In the genomic region with DNA sequence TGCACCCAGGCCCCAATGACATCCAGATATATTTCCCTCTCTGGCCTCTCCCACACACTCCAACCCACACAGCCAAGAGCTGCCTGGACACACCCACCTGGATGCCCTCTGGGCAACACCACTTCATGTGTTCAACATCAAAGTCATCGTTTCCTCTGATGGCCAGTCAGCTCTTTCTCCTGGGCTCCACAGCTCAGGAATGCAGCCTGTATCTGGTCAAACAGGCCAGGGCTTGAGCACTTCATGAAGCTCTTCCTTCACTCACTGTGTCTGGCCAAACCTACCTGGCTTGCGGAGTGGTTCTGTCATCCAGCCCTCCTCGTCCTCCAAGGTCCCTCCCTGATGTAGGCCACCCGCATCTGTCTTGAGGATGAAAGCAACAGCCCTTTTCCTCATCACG, we compare ENCODE assay signal across 25 cellular contexts. TPM values are rescaled to one million over a fixed set of nuclear protein-coding genes. Genes with fewer than 3 reads are reported as not detected.
DNase-seq lines count a peak whose midpoint lies in the region; ATAC-seq and TF ChIP-seq lines count a peak whose summit lies in the region.
"Had no signal": no experiment of that assay in that cellular context is flagged by ENCODE, and none has a peak within 500 bp of the region (broad histone marks: within the 10 kb centered on the region; RNA-seq: fewer than 3 reads in every experiment).

No MANE protein-coding gene starts in this region.

- H3K4me1 ChIP-seq in esophagus muscularis mucosa: no peaks in the 10 kb centered on the region
- no peaks in the 10 kb centered on the region for H3K4me1 ChIP-seq in ovary (ENCODE audit: insufficient read depth)
- H3K4me1 ChIP-seq: SJSA1 had no signal

- H3K9me3 ChIP-seq in esophagus muscularis mucosa (no peaks in the 10 kb centered on the region), ovary (no peaks in the 10 kb centered on the region)
- H3K9me3 ChIP-seq: SJSA1 had no signal

- no peak overlapping the region for H3K27ac ChIP-seq in esophagus muscularis mucosa (replicated peaks in 1 of 4)
- H3K27ac ChIP-seq in ovary: no peak overlapping the region
- H3K27ac ChIP-seq: KMS-11, SJSA1 had no signal

- intact Hi-C loops in activated CD8-positive, alpha-beta T cell treated with anti-CD3 and anti-CD28 coated beads for 36 hours (cut with micrococcal nuclease): no loop called here
- intact Hi-C loops in esophagus muscularis mucosa (cut with DNase I) (no loop called here), ovary (cut with DNase I) (no loop called here)

- CTCF ChIA-PET in activated CD8-positive, alpha-beta T cell treated with anti-CD3 and anti-CD28 coated beads, Interleukin-2, amount 10 ng/mL, durations not matched to agents 7 days and 5 days (lab: Charles Lee): no interaction called here
- CTCF ChIA-PET in activated CD8-positive, alpha-beta T cell treated with anti-CD3 and anti-CD28 coated beads for 36 hours (lab: Charles Lee): no interaction called here

- H3K4me3 ChIP-seq in esophagus muscularis mucosa (no peak overlapping the region), ovary (no peak overlapping the region)
- H3K4me3 ChIP-seq: SJSA1 had no signal

- TF ChIP-seq POLR2A in esophagus muscularis mucosa (IDR thresholded peaks at IDR 0.05; ENCODE audit: low read depth): no peak
- no peak for TF ChIP-seq POLR2A in ovary (IDR thresholded peaks at IDR 0.05)

- H3K4me3 Mint-ChIP-seq in activated CD8-positive, alpha-beta T cell treated with anti-CD3 and anti-CD28 coated beads, Interleukin-2, amount 10 ng/mL, durations not matched to agents 7 days and 5 days: no peak overlapping the region
- no peak overlapping the region for H3K4me3 Mint-ChIP-seq in activated CD8-positive, alpha-beta T cell treated with anti-CD3 and anti-CD28 coated beads for 36 hours
- peak overlapping the region; percentile 69 for H3K4me3 Mint-ChIP-seq in type B pancreatic cell
- H3K4me3 Mint-ChIP-seq: HFFc6 had no signal

- WGBS in esophagus muscularis mucosa: 80% methylated on average over 5 of the region's 5 CpGs
- WGBS in ovary, 3 donors: 76 to 86% (median 84%) methylated on average over 5 of the region's 5 CpGs

- H3K4me1 Mint-ChIP-seq in activated CD8-positive, alpha-beta T cell treated with anti-CD3 and anti-CD28 coated beads, Interleukin-2, amount 10 ng/mL, durations not matched to agents 7 days and 5 days (ENCODE audit: low read depth): peaks cover 7% of the 10 kb centered on the region
- peaks cover 6% of the 10 kb centered on the region for H3K4me1 Mint-ChIP-seq in activated CD8-positive, alpha-beta T cell treated with anti-CD3 and anti-CD28 coated beads for 36 hours (ENCODE audit: low read depth)
- no peaks in the 10 kb centered on the region for H3K4me1 Mint-ChIP-seq in type B pancreatic cell (ENCODE audit: unreplicated experiment)

- no peak overlapping the region for H3K27ac Mint-ChIP-seq in activated CD8-positive, alpha-beta T cell treated with anti-CD3 and anti-CD28 coated beads, Interleukin-2, amount 10 ng/mL, durations not matched to agents 7 days and 5 days
- no peak overlapping the region for H3K27ac Mint-ChIP-seq in activated CD8-positive, alpha-beta T cell treated with anti-CD3 and anti-CD28 coated beads for 36 hours
- peak overlapping the region; percentile 83 for H3K27ac Mint-ChIP-seq in type B pancreatic cell
- H3K27ac Mint-ChIP-seq: HFFc6 had no signal

- H3K9me3 Mint-ChIP-seq in activated CD8-positive, alpha-beta T cell treated with anti-CD3 and anti-CD28 coated beads, Interleukin-2, amount 10 ng/mL, durations not matched to agents 7 days and 5 days (ENCODE audit: insufficient read depth): no peaks in the 10 kb centered on the region
- H3K9me3 Mint-ChIP-seq in activated CD8-positive, alpha-beta T cell treated with anti-CD3 and anti-CD28 coated beads for 36 hours: no peaks in the 10 kb centered on the region
- peaks cover 6% of the 10 kb centered on the region for H3K9me3 Mint-ChIP-seq in type B pancreatic cell
- H3K9me3 Mint-ChIP-seq: HFFc6 had no signal

- no peaks in the 10 kb centered on the region for H3K36me3 Mint-ChIP-seq in activated CD8-positive, alpha-beta T cell treated with anti-CD3 and anti-CD28 coated beads, Interleukin-2, amount 10 ng/mL, durations not matched to agents 7 days and 5 days (ENCODE audit: low read depth)
- H3K36me3 Mint-ChIP-seq in activated CD8-positive, alpha-beta T cell treated with anti-CD3 and anti-CD28 coated beads for 36 hours (ENCODE audit: low read depth): no peaks in the 10 kb centered on the region
- H3K36me3 Mint-ChIP-seq in type B pancreatic cell: peaks cover 3% of the 10 kb centered on the region
- H3K36me3 Mint-ChIP-seq: CD14-positive monocyte had no signal

- TF ChIP-seq EP300 in esophagus muscularis mucosa (IDR thresholded peaks at IDR 0.05): no peak
- no peak for TF ChIP-seq EP300 in ovary (IDR thresholded peaks at IDR 0.05)

- H3K27me3 Mint-ChIP-seq in activated CD8-positive, alpha-beta T cell treated with anti-CD3 and anti-CD28 coated beads, Interleukin-2, amount 10 ng/mL, durations not matched to agents 7 days and 5 days (ENCODE audit: low read depth): peaks cover 7% of the 10 kb centered on the region
- H3K27me3 Mint-ChIP-seq in activated CD8-positive, alpha-beta T cell treated with anti-CD3 and anti-CD28 coated beads for 36 hours: peaks cover 20% of the 10 kb centered on the region
- H3K27me3 Mint-ChIP-seq in type B pancreatic cell: peaks cover 17% of the 10 kb centered on the region

- TF ChIP-seq CTCF in activated CD8-positive, alpha-beta T cell treated with anti-CD3 and anti-CD28 coated beads for 36 hours (IDR thresholded peaks at IDR 0.05): no peak
- no peak for TF ChIP-seq CTCF in esophagus muscularis mucosa (IDR thresholded peaks at IDR 0.05)
- TF ChIP-seq CTCF in type B pancreatic cell (conservative IDR thresholded peaks at IDR 0.05): no peak
- no peak for TF ChIP-seq CTCF in ovary (IDR thresholded peaks at IDR 0.05)

- H3K36me3 ChIP-seq in esophagus muscularis mucosa: no peaks in the 10 kb centered on the region
- no peaks in the 10 kb centered on the region for H3K36me3 ChIP-seq in ovary
- H3K36me3 ChIP-seq: SJSA1 had no signal

- DNase-seq in activated CD8-positive, alpha-beta T cell treated with anti-CD3 and anti-CD28 coated beads, Interleukin-2, amount 10 ng/mL, durations not matched to agents 7 days and 5 days: peak; percentile 15
- DNase-seq in activated CD8-positive, alpha-beta T cell treated with anti-CD3 and anti-CD28 coated beads for 36 hours: no peak
- peak; percentile 7 for DNase-seq in SW480 (ENCODE audit: low spot score)
- DNase-seq in esophagus muscularis mucosa (ENCODE audit: extremely low spot score): peak; percentile 74
- peak; percentile 51 for DNase-seq in type B pancreatic cell (ENCODE audit: extremely low spot score, unreplicated experiment)
- DNase-seq in NCI-H510A treated with DMSO at 0.1 percent for 48 hours (lab: John Stamatoyannopoulos, UW): no peak
- no peak for DNase-seq in ovary
- DNase-seq: 8988T; AML-193; DMS53; GF-D8; HFFc6; IMR-90; NCI-H1092 treated with DMSO at 0.1 percent for 48 hours; NCI-H1436 treated with DMSO at 0.1 percent for 48 hours; NCI-H2029; NCI-H2227 treated with DMSO at 0.1 percent for 48 hours; NCI-H510A; NCI-H748 treated with DMSO at 0.1 percent for 48 hours; NK-92 treated with Interleukin-12 subunit alpha and Interleukin-12 subunit beta, amount 100 ng/mL, for 24 hours had no signal

- H3K27me3 ChIP-seq in esophagus muscularis mucosa: peaks cover 0 to 35% (median 0%) of the 10 kb centered on the region in 4 donors
- no peaks in the 10 kb centered on the region for H3K27me3 ChIP-seq in ovary

- no peak for ATAC-seq in activated CD8-positive, alpha-beta T cell treated with anti-CD3 and anti-CD28 coated beads, Interleukin-2, amount 10 ng/mL, durations not matched to agents 7 days and 5 days
- no peak for ATAC-seq in activated CD8-positive, alpha-beta T cell treated with anti-CD3 and anti-CD28 coated beads for 36 hours
- ATAC-seq in HG02938 (IDR thresholded peaks at IDR 0.05; ENCODE audit: unreplicated experiment): no peak
- ATAC-seq: Panc1 had no signal

- POLR2A ChIA-PET in activated CD8-positive, alpha-beta T cell treated with anti-CD3 and anti-CD28 coated beads, Interleukin-2, amount 10 ng/mL, durations not matched to agents 7 days and 5 days (lab: Charles Lee): interaction anchor here (0.7 kb wide), 1 partner anchor 14 kb away, joined by 3 read pairs; no protein-coding TSS in a partner anchor
- POLR2A ChIA-PET in activated CD8-positive, alpha-beta T cell treated with anti-CD3 and anti-CD28 coated beads for 36 hours (lab: Charles Lee): no interaction called here

RNA-seq across cellular contexts. Expression of a gene that starts 35.8 kb away (rescaled TPM):
- total RNA-seq in activated CD8-positive, alpha-beta T cell treated with anti-CD3 and anti-CD28 coated beads, Interleukin-2, amount 10 ng/mL, durations not matched to agents 7 days and 5 days: not detected
- not detected for total RNA-seq in activated CD8-positive, alpha-beta T cell treated with anti-CD3 and anti-CD28 coated beads for 36 hours
- total RNA-seq in esophagus muscularis mucosa (not detected), type B pancreatic cell (ENCODE audit: low replicate concordance) (3.0 and 7.3 TPM in 2 replicates), ovary (under 1 TPM in 5 of 7 donors, not detected in 2; under 0.01 to 0.33 (median 0.07) TPM)
- under 1 TPM; 0.05 to 0.13 TPM for polyA plus RNA-seq in ovary
- total RNA-seq: IMR-90 had no signal
- polyA plus RNA-seq: CD14-positive monocyte, IMR-90 had no signal

Comparison
In these comparisons a context has a peak if more than half of its experiments do, and no peak if none do; other contexts are left out.
1. DNase-seq: peak in activated CD8-positive, alpha-beta T cell treated with anti-CD3 and anti-CD28 coated beads, Interleukin-2, amount 10 ng/mL, durations not matched to agents 7 days and 5 days (single experiment), SW480 (single experiment), esophagus muscularis mucosa (single experiment) and type B pancreatic cell (single experiment); none in activated CD8-positive, alpha-beta T cell treated with anti-CD3 and anti-CD28 coated beads for 36 hours (single experiment), NCI-H510A treated with DMSO at 0.1 percent for 48 hours (single experiment) and ovary (0 of 5).